In genomic region chr3:37957185-37957936, GRCh38 we compare ENCODE assay signal across 9 cellular contexts. TPM values are rescaled to one million over a fixed set of nuclear protein-coding genes. Genes with fewer than 3 reads are reported as not detected.
DNase-seq lines count a peak whose midpoint lies in the region; ATAC-seq and TF ChIP-seq lines count a peak whose summit lies in the region.
"Had no signal": no experiment of that assay in that cellular context is flagged by ENCODE, and none has a peak within 500 bp of the region (broad histone marks: within the 10 kb centered on the region; RNA-seq: fewer than 3 reads in every experiment).

No MANE protein-coding gene starts in this region.

- no peaks in the 10 kb centered on the region for H3K9me2 ChIP-seq in hepatocyte (replicated peaks; ENCODE audit: insufficient read depth)

- H3K4me1 Mint-ChIP-seq in activated CD8-positive, alpha-beta T cell treated with anti-CD3 and anti-CD28 coated beads, Interleukin-2, amount 10 ng/mL, durations not matched to agents 7 days and 5 days (ENCODE audit: low read depth): peaks cover 22% of the 10 kb centered on the region

- POLR2A ChIA-PET in activated CD8-positive, alpha-beta T cell treated with anti-CD3 and anti-CD28 coated beads, Interleukin-2, amount 10 ng/mL, durations not matched to agents 7 days and 5 days (lab: Charles Lee): interaction anchor here (0.8 kb wide), 1 partner anchor 56 kb away, joined by 3 read pairs; no protein-coding TSS in a partner anchor

- no peaks in the 10 kb centered on the region for H3K9me3 Mint-ChIP-seq in activated CD8-positive, alpha-beta T cell treated with anti-CD3 and anti-CD28 coated beads, Interleukin-2, amount 10 ng/mL, durations not matched to agents 7 days and 5 days (ENCODE audit: insufficient read depth)

- no peaks in the 10 kb centered on the region for H3K36me3 Mint-ChIP-seq in activated CD8-positive, alpha-beta T cell treated with anti-CD3 and anti-CD28 coated beads, Interleukin-2, amount 10 ng/mL, durations not matched to agents 7 days and 5 days (ENCODE audit: low read depth)

- no peaks in the 10 kb centered on the region for H4K20me1 ChIP-seq in hepatocyte (ENCODE audit: insufficient read depth, poor library complexity, severe bottlenecking)

- H3K27ac ChIP-seq in hepatocyte: peak overlapping the region; percentile 44
- H3K27ac ChIP-seq in subcutaneous abdominal adipose tissue (ENCODE audit: low read depth, low read length): peak overlapping the region; percentile 55

- WGBS in hepatocyte (ENCODE audit: low lambda C conversion rate, missing lambda C conversion rate): 88% methylated on average over 8 of the region's 8 CpGs

- DNase-seq in activated CD8-positive, alpha-beta T cell treated with anti-CD3 and anti-CD28 coated beads, Interleukin-2, amount 10 ng/mL, durations not matched to agents 7 days and 5 days: no peak
- no peak for DNase-seq in hepatocyte (ENCODE audit: low spot score)
- no peak for DNase-seq in NCI-H748 (lab: John Stamatoyannopoulos, UW; ENCODE audit: unreplicated experiment)
- no peak for DNase-seq in cerebellum (ENCODE audit: low spot score)
- no peak for DNase-seq in 8988T
- DNase-seq: PC-3 had no signal

- no peak overlapping the region for H3K9ac ChIP-seq in subcutaneous abdominal adipose tissue (ENCODE audit: low read length in 5 of 5)

- TF ChIP-seq CTCF in hepatocyte (IDR thresholded peaks at IDR 0.05; ENCODE audit: poor library complexity): no peak

- peaks cover 24% of the 10 kb centered on the region for H3K4me1 ChIP-seq in hepatocyte (ENCODE audit: insufficient read depth)
- peaks cover 0 to 51% (median 10%) of the 10 kb centered on the region in 5 donors for H3K4me1 ChIP-seq in subcutaneous abdominal adipose tissue (ENCODE audit: control insufficient read depth in 5 of 5, insufficient read depth in 5 of 5, low read length in 5 of 5)

- H3K9me3 ChIP-seq in hepatocyte (ENCODE audit: low read depth) (no peaks in the 10 kb centered on the region), subcutaneous abdominal adipose tissue (ENCODE audit: control insufficient read depth in 5 of 5, low read length in 5 of 5) (no peaks in the 10 kb centered on the region)

- H3K79me2 ChIP-seq in hepatocyte: no peaks in the 10 kb centered on the region

- H3K36me3 ChIP-seq in hepatocyte (replicated peaks; ENCODE audit: insufficient read depth, low read depth) (no peaks in the 10 kb centered on the region), subcutaneous abdominal adipose tissue (ENCODE audit: control insufficient read depth in 5 of 5, insufficient read depth in 5 of 5, low read length in 5 of 5) (peaks cover 0 to 6% (median 3%) of the 10 kb centered on the region in 5 donors)

- H2AFZ ChIP-seq in hepatocyte: no peak overlapping the region

- CTCF ChIA-PET in activated CD8-positive, alpha-beta T cell treated with anti-CD3 and anti-CD28 coated beads, Interleukin-2, amount 10 ng/mL, durations not matched to agents 7 days and 5 days (lab: Charles Lee): interaction anchor here (1.3 to 4.1 kb wide), 9 partner anchors 10 to 102 kb away, joined by 4 to 39 read pairs (median 7); no protein-coding TSS in a partner anchor

- H3K4me2 ChIP-seq in hepatocyte: no peak overlapping the region

- H3K27me3 ChIP-seq in hepatocyte (no peaks in the 10 kb centered on the region), subcutaneous abdominal adipose tissue (ENCODE audit: control insufficient read depth in 5 of 5, insufficient read depth in 4 of 5, low read length in 5 of 5) (no peaks in the 10 kb centered on the region)

- H3K4me3 Mint-ChIP-seq in activated CD8-positive, alpha-beta T cell treated with anti-CD3 and anti-CD28 coated beads, Interleukin-2, amount 10 ng/mL, durations not matched to agents 7 days and 5 days: no peak overlapping the region

- ATAC-seq in GM21786 (IDR thresholded peaks at IDR 0.05; ENCODE audit: unreplicated experiment) (peak; percentile 62), GM18870 (IDR thresholded peaks at IDR 0.05; ENCODE audit: unreplicated experiment) (no peak)
- ATAC-seq in activated CD8-positive, alpha-beta T cell treated with anti-CD3 and anti-CD28 coated beads, Interleukin-2, amount 10 ng/mL, durations not matched to agents 7 days and 5 days: peak; percentile 19
- ATAC-seq: PC-3 had no signal

- no peak overlapping the region for H3K4me3 ChIP-seq in hepatocyte
- H3K4me3 ChIP-seq in subcutaneous abdominal adipose tissue (ENCODE audit: low read depth in 1 of 5, low read length in 5 of 5): no peak overlapping the region

- H3K27me3 Mint-ChIP-seq in activated CD8-positive, alpha-beta T cell treated with anti-CD3 and anti-CD28 coated beads, Interleukin-2, amount 10 ng/mL, durations not matched to agents 7 days and 5 days (ENCODE audit: low read depth): peaks cover 2% of the 10 kb centered on the region

- H3K27ac Mint-ChIP-seq in activated CD8-positive, alpha-beta T cell treated with anti-CD3 and anti-CD28 coated beads, Interleukin-2, amount 10 ng/mL, durations not matched to agents 7 days and 5 days: peak overlapping the region; percentile 90

RNA-seq across cellular contexts. Expression of gene VILL, which starts 33.2 kb away (rescaled TPM):
- 10 to 100 TPM; 14.6 to 15.1 TPM for total RNA-seq in activated CD8-positive, alpha-beta T cell treated with anti-CD3 and anti-CD28 coated beads, Interleukin-2, amount 10 ng/mL, durations not matched to agents 7 days and 5 days
- total RNA-seq in hepatocyte: 47.0 and 47.4 TPM in 2 replicates
- polyA plus RNA-seq in hepatocyte: 39.3 and 39.7 TPM in 2 replicates
- total RNA-seq in cerebellum: 8.6 TPM
